ENCODE assay signal across 8 cellular contexts in genomic region chr17:37405955-37406634, GRCh38. TPM values are rescaled to one million over a fixed set of nuclear protein-coding genes. Genes with fewer than 3 reads are reported as not detected.
A peak's percentile ranks its signal among the peaks of the same experiment; 100 is the strongest.
DNase-seq lines count a peak whose midpoint lies in the region; ATAC-seq and TF ChIP-seq lines count a peak whose summit lies in the region.

No MANE protein-coding gene starts in this region.

- TF ChIP-seq CTCF in SU-DHL-6 (IDR thresholded peaks at IDR 0.05; ENCODE audit: insufficient read depth, low read length, poor library complexity, severe bottlenecking) = no peak

- ATAC-seq in HG02973 (IDR thresholded peaks at IDR 0.05; ENCODE audit: unreplicated experiment) = peak; percentile 29

- H3K79me2 ChIP-seq in SU-DHL-6 (ENCODE audit: insufficient read depth, low read length) = peaks cover 61% of the 10 kb centered on the region

- no peaks in the 10 kb centered on the region for H3K9me2 ChIP-seq in SU-DHL-6 (replicated peaks; ENCODE audit: insufficient read depth, low read length)

- H3K9me3 ChIP-seq in SU-DHL-6 (ENCODE audit: insufficient read depth, low read length) = no peaks in the 10 kb centered on the region

- peak overlapping the region; percentile 99 for H3K4me2 ChIP-seq in SU-DHL-6 (ENCODE audit: low read depth, low read length, poor library complexity, severe bottlenecking)

- peak overlapping the region; percentile 99 for H3K4me3 ChIP-seq in SU-DHL-6 (ENCODE audit: insufficient read depth, low read length, poor library complexity, severe bottlenecking)

- H3K9ac ChIP-seq in SU-DHL-6 (ENCODE audit: low read length) = peak overlapping the region; percentile 100

- peak overlapping the region; percentile 84 for H3K27ac ChIP-seq in SU-DHL-6 (ENCODE audit: low read depth, low read length)

- peak overlapping the region; percentile 70 for H2AFZ ChIP-seq in SU-DHL-6 (ENCODE audit: low read depth, low read length, severe bottlenecking)

- H3F3A ChIP-seq in SU-DHL-6 (ENCODE audit: insufficient read depth) = no peaks in the 10 kb centered on the region

- no peaks in the 10 kb centered on the region for H3K36me3 ChIP-seq in SU-DHL-6 (ENCODE audit: low read length)

- H3K27me3 ChIP-seq in SU-DHL-6 (ENCODE audit: low read length) = no peaks in the 10 kb centered on the region

- no peaks in the 10 kb centered on the region for H4K20me1 ChIP-seq in SU-DHL-6 (ENCODE audit: low read depth, low read length)

- DNase-seq in SHP77 treated with DMSO at 0.1 percent for 48 hours (lab: John Stamatoyannopoulos, UW) (peak; percentile 17), SHP77 (lab: John Stamatoyannopoulos, UW) (no peak), fibroblast of peridontal ligament (ENCODE audit: extremely low read depth) (peak; percentile 14), renal cortical epithelial cell (ENCODE audit: low read depth) (peak; percentile 47), COLO668 (lab: John Stamatoyannopoulos, UW; ENCODE audit: unreplicated experiment) (no peak), MV-4-11 (lab: John Stamatoyannopoulos, UW) (no peak)

RNA-seq across cellular contexts. Expression of gene ACACA, which starts 0.5 kb away (rescaled TPM):
- 46.4 and 77.5 TPM in 2 replicates for total RNA-seq in renal cortical epithelial cell

RNA-seq across cellular contexts. Expression of gene TADA2A, which starts 0.6 kb away (rescaled TPM):
- total RNA-seq in renal cortical epithelial cell = 14.5 and 15.5 TPM in 2 replicates

RNA-seq across cellular contexts. Expression of gene C17orf78, which starts 30.3 kb away (rescaled TPM):
- not detected in 2 replicates for total RNA-seq in renal cortical epithelial cell

Comparison
In these comparisons a context has a peak if more than half of its experiments do, and no peak if none do; other contexts are left out.
1. DNase-seq: peak in SHP77 treated with DMSO at 0.1 percent for 48 hours (single experiment), fibroblast of peridontal ligament (single experiment) and renal cortical epithelial cell (single experiment); none in SHP77 (0 of 2), COLO668 (single experiment) and MV-4-11 (single experiment).